Comparison of ENCODE assay signal across 8 cellular contexts in genomic region chr7:2760098-2760889, GRCh38.
DNase-seq lines count a peak whose midpoint lies in the region; ATAC-seq, FAIRE-seq and TF ChIP-seq lines count a peak whose summit lies in the region.

No MANE protein-coding gene starts in this region.

- no peak overlapping the region for H3K4me3 ChIP-seq in CD8-positive, alpha-beta T cell (ENCODE audit: low read depth, low read length)
- H3K4me3 ChIP-seq in Panc1 (ENCODE audit: low read depth in 2 of 2, low read length in 2 of 2) (peak overlapping the region in 1 of 2 experiments; percentile 28; a peak in 2 of 4 replicates), H1 (ENCODE audit: extremely low read depth in 1 of 4, insufficient read depth in 2 of 4, low read depth in 3 of 4, low read length in 4 of 4) (no peak overlapping the region), aorta (ENCODE audit: low read length in 2 of 2) (no peak overlapping the region)

- H3K14ac ChIP-seq in H1 (ENCODE audit: insufficient read length): no peak overlapping the region

- H2BK120ac ChIP-seq in H1 (replicated peaks; ENCODE audit: low read depth, low read length): no peak overlapping the region

- H3K23me2 ChIP-seq in H1 (ENCODE audit: low read depth, low read length): no peaks in the 10 kb centered on the region

- H3K4me1 ChIP-seq in CD8-positive, alpha-beta T cell (ENCODE audit: insufficient read depth, low read length): peaks cover 6% of the 10 kb centered on the region
- H3K4me1 ChIP-seq in Panc1 (ENCODE audit: control insufficient read depth, insufficient read depth, low read length) (peaks cover 76% of the 10 kb centered on the region), H1 (replicated peaks in 1 of 4; ENCODE audit: control insufficient read depth in 3 of 4, insufficient read depth in 4 of 4, low read length in 3 of 4) (peaks cover 0 to 11% (median 4%) of the 10 kb centered on the region in 4 experiments; a peak in 5 of 7 replicates), aorta (ENCODE audit: control insufficient read depth in 1 of 2, insufficient read depth in 2 of 2, low read length in 2 of 2) (no peaks in the 10 kb centered on the region)

- no peak overlapping the region for H3K27ac ChIP-seq in CD8-positive, alpha-beta T cell (ENCODE audit: low read depth, low read length)
- H3K27ac ChIP-seq in Panc1 (ENCODE audit: low read length): peak overlapping the region; percentile 98
- no peak overlapping the region for H3K27ac ChIP-seq in H1 (ENCODE audit: low read depth, low read length)
- peak overlapping the region in 1 of 2 donors; percentile 43 for H3K27ac ChIP-seq in aorta (ENCODE audit: low read depth in 1 of 2, low read length in 2 of 2)

- no peak for FAIRE-seq in H1 (lab: Jason Lieb, UNC)

- no peak overlapping the region for H4K5ac ChIP-seq in H1 (ENCODE audit: insufficient read length, low read depth, low read length)

- peak overlapping the region; percentile 72 for H2BK5ac ChIP-seq in H1 (ENCODE audit: low read depth, low read length)

- ATAC-seq in CD8-positive, alpha-beta T cell: peak; percentile 45
- ATAC-seq in Panc1 (peak; percentile 68), aorta (ENCODE audit: low FRiP score) (peak; percentile 66), HG02973 (IDR thresholded peaks at IDR 0.05; ENCODE audit: unreplicated experiment) (no peak), GM21447 (IDR thresholded peaks at IDR 0.05; ENCODE audit: unreplicated experiment) (no peak)

- H3K36me3 ChIP-seq in CD8-positive, alpha-beta T cell (ENCODE audit: insufficient read depth, low read length): no peaks in the 10 kb centered on the region
- no peaks in the 10 kb centered on the region for H3K36me3 ChIP-seq in Panc1 (ENCODE audit: control insufficient read depth, insufficient read depth, low read length)
- 0 out of 8 replicates have a peak, but pooled peaks cover 0 to 2% (median 0%) of the 10 kb centered on the region in 4 experiments for H3K36me3 ChIP-seq in H1 (ENCODE audit: control insufficient read depth in 2 of 4, insufficient read depth in 4 of 4, low read length in 3 of 4)
- H3K36me3 ChIP-seq in aorta (ENCODE audit: control insufficient read depth in 1 of 2, insufficient read depth in 2 of 2, low read length in 1 of 2): no peaks in the 10 kb centered on the region

- H3K27me3 ChIP-seq in CD8-positive, alpha-beta T cell (ENCODE audit: insufficient read depth, low read length): no peaks in the 10 kb centered on the region
- H3K27me3 ChIP-seq in Panc1 (ENCODE audit: control insufficient read depth, insufficient read depth, low read length) (no peaks in the 10 kb centered on the region), H1 (replicated peaks in 1 of 4; ENCODE audit: control insufficient read depth in 3 of 4, extremely low read depth in 1 of 4, insufficient read depth in 3 of 4, low read length in 3 of 4) (no peaks in the 10 kb centered on the region), aorta (ENCODE audit: control insufficient read depth in 1 of 2, insufficient read depth in 2 of 2, low read length in 1 of 2) (no peaks in the 10 kb centered on the region)

- CTCF ChIA-PET in CD8-positive, alpha-beta T cell (lab: Charles Lee): interaction anchor here (1.6 to 1.7 kb wide), 2 partner anchors 41 to 105 kb away, joined by 5 to 7 read pairs; no protein-coding TSS in a partner anchor
- CTCF ChIA-PET in Panc1 (lab: Charles Lee) (interaction anchor here (0.9 to 1.1 kb wide), 2 partner anchors 39 to 42 kb away, joined by 3 to 4 read pairs; no protein-coding TSS in a partner anchor), H1 (lab: Charles Lee; ENCODE audit: partially characterized antibody) (interaction anchor here (0.5 to 3.1 kb wide), 27 partner anchors 10 to 993 kb away, joined by 3 to 18 read pairs (median 4); no protein-coding TSS in a partner anchor)

- H3K9me3 Mint-ChIP-seq in CD8-positive, alpha-beta T cell: no peaks in the 10 kb centered on the region
- peaks cover 4% of the 10 kb centered on the region; the same call in 1 of the 2 replicates for H3K9me3 Mint-ChIP-seq in HFFc6

- H3K79me2 ChIP-seq in H1 (ENCODE audit: control insufficient read depth in 1 of 2, insufficient read depth in 2 of 2, low read length in 2 of 2): peaks cover 0 to 62% of the 10 kb centered on the region in 2 experiments; a peak in 2 of 4 replicates

- no peak overlapping the region for H2BK20ac ChIP-seq in H1 (ENCODE audit: low read length)

- no peak overlapping the region for H3K4me2 ChIP-seq in H1 (ENCODE audit: insufficient read depth in 1 of 2, low read depth in 2 of 2, low read length in 2 of 2)

- no peaks in the 10 kb centered on the region for H3K9me3 ChIP-seq in CD8-positive, alpha-beta T cell (ENCODE audit: low read length)
- H3K9me3 ChIP-seq in Panc1 (ENCODE audit: control insufficient read depth, insufficient read depth, low read depth, low read length) (no peaks in the 10 kb centered on the region), H1 (ENCODE audit: insufficient read depth in 2 of 2, low read depth in 1 of 2, low read length in 1 of 2) (no peaks in the 10 kb centered on the region), aorta (ENCODE audit: control insufficient read depth, low read length) (no peaks in the 10 kb centered on the region)

- TF ChIP-seq RAD21 in H1 (IDR thresholded peaks at IDR 0.05 in 1 of 2, conservative IDR thresholded peaks at IDR 0.05 in 1 of 2; ENCODE audit: low read depth in 2 of 2, low read length in 2 of 2): peak; percentile 63 to 68

- no peak for TF ChIP-seq CTCF in CD8-positive, alpha-beta T cell (IDR thresholded peaks at IDR 0.05)
- TF ChIP-seq CTCF in HFFc6 (IDR thresholded peaks at IDR 0.05) (peak; percentile 68), Panc1 (IDR thresholded peaks at IDR 0.05) (no peak), H1 (IDR thresholded peaks at IDR 0.05; ENCODE audit: control extremely low read depth in 1 of 3, insufficient read depth in 1 of 3, low read depth in 1 of 3, low read length in 3 of 3) (peak; percentile 62 to 91 (median 65))

- H4K20me1 ChIP-seq in H1 (replicated peaks in 1 of 2; ENCODE audit: control insufficient read depth in 1 of 2, insufficient read depth in 2 of 2, low read length in 2 of 2): peaks cover 0 to 6% of the 10 kb centered on the region in 2 experiments

- no peak overlapping the region for H3K4me3 Mint-ChIP-seq in CD8-positive, alpha-beta T cell
- H3K4me3 Mint-ChIP-seq in HFFc6: no peak overlapping the region

- H3K36me3 Mint-ChIP-seq in CD8-positive, alpha-beta T cell: peaks cover 36% of the 10 kb centered on the region
- H3K36me3 Mint-ChIP-seq in HFFc6 (ENCODE audit: low read depth): peaks cover 44% of the 10 kb centered on the region

- H2BK12ac ChIP-seq in H1 (ENCODE audit: low read depth, low read length): peak overlapping the region; percentile 55; the same call in 1 of the 2 replicates

- H2AK5ac ChIP-seq in H1 (ENCODE audit: low read depth, low read length): no peak overlapping the region; the same call in 1 of the 2 replicates

- 0 out of 2 replicates have a peak overlapping the region, but pooled peaks have one; percentile 11 for H3K18ac ChIP-seq in H1 (ENCODE audit: extremely low read depth, low read length)

- POLR2A ChIA-PET in CD8-positive, alpha-beta T cell (lab: Charles Lee): no interaction called here
- POLR2A ChIA-PET in Panc1 (lab: Charles Lee) (interaction anchor here (0.6 kb wide), 1 partner anchor 112 kb away, joined by 3 read pairs; no protein-coding TSS in a partner anchor), H1 (lab: Charles Lee; ENCODE audit: partially characterized antibody) (interaction anchor here (1.3 kb wide), 1 partner anchor 10 kb away, joined by 6 read pairs; no protein-coding TSS in a partner anchor)

- intact Hi-C loops in CD8-positive, alpha-beta T cell (cut with DNase I, micrococcal nuclease): no loop called here
- intact Hi-C loops in Panc1 (cut with micrococcal nuclease; ENCODE audit: unreplicated experiment): no loop called here
- intact Hi-C loops in aorta (cut with DNase I): loop anchor here (2.0 to 5.0 kb wide), 2 partner anchors 37 to 85 kb away; partner anchors contain the start of gene GNA12 (in 1 of the 2)

- no TSS peak for BruUV-seq in Panc1 (replicated peaks; lab: Mats Ljungman, UMichigan)

- H3K9ac ChIP-seq in H1 (replicated peaks in 1 of 4; ENCODE audit: extremely low read depth in 1 of 4, low read depth in 3 of 4, low read length in 3 of 4): no peak overlapping the region

- WGBS in H1 (ENCODE audit: extremely low coverage in 1 of 2, insufficient coverage in 1 of 2, insufficient read length in 1 of 2, insufficient replicate concordance in 2 of 2, low coverage in 1 of 2, low lambda C conversion rate in 2 of 2, missing lambda C conversion rate in 1 of 2), 2 experiments: 81% methylated on average over 22 of the region's 22 CpGs; no CpG with 5 or more reads in 1 of the 2 experiments
- 22 to 23% methylated on average over 22 of the region's 22 CpGs for WGBS in aorta, 2 donors

- H4K8ac ChIP-seq in H1 (ENCODE audit: extremely low read depth, insufficient read depth, low read length): no peak overlapping the region

- DNase-seq in CD8-positive, alpha-beta T cell: peak in 1 of 7 experiments; percentile 32
- DNase-seq in HFFc6 (no peak), Panc1 (ENCODE audit: low read depth, low spot score) (peak; percentile 39), H1 (ENCODE audit: low read depth in 1 of 2, low spot score in 2 of 2) (no peak), midbrain (lab: John Stamatoyannopoulos, UW) (peak; percentile 43), aorta (peak; percentile 74 to 77)

- no peak for TF ChIP-seq EP300 in H1 (IDR thresholded peaks at IDR 0.05; ENCODE audit: borderline replicate concordance in 1 of 2, low read depth in 2 of 2, low read length in 2 of 2)

- H4K91ac ChIP-seq in H1 (replicated peaks; ENCODE audit: insufficient read length, low read length): no peak overlapping the region

- H3K27me3 Mint-ChIP-seq in CD8-positive, alpha-beta T cell (ENCODE audit: low read depth): no peaks in the 10 kb centered on the region
- H3K27me3 Mint-ChIP-seq in HFFc6 (ENCODE audit: insufficient read depth): peaks cover 6% of the 10 kb centered on the region

- no peak for TF ChIP-seq POLR2A in H1 (IDR thresholded peaks at IDR 0.05; ENCODE audit: control extremely low read depth in 1 of 2, low read depth in 2 of 2, low read length in 2 of 2)

- in situ Hi-C loops in Panc1 (cut with HindIII; ENCODE audit: low pct_unique_long_range_greater_than_20kb, low sequenced_read_pairs): no loop called here

- H3K4me1 Mint-ChIP-seq in CD8-positive, alpha-beta T cell (ENCODE audit: low read depth): peaks cover 29% of the 10 kb centered on the region
- H3K4me1 Mint-ChIP-seq in HFFc6 (ENCODE audit: low read depth): peaks cover 75% of the 10 kb centered on the region

- no peak overlapping the region for H3K4ac ChIP-seq in H1 (replicated peaks; ENCODE audit: insufficient read length, low read depth, low read length)

- no peak overlapping the region for H3K27ac Mint-ChIP-seq in CD8-positive, alpha-beta T cell
- H3K27ac Mint-ChIP-seq in HFFc6: peak overlapping the region; percentile 57

- H3K23ac ChIP-seq in H1 (ENCODE audit: insufficient read length): no peak overlapping the region

- peaks cover 7% of the 10 kb centered on the region; the same call in 1 of the 2 replicates for H3K79me1 ChIP-seq in H1 (ENCODE audit: low read depth, low read length)

- no peak overlapping the region for H2BK15ac ChIP-seq in H1 (ENCODE audit: low read length)

- H2AFZ ChIP-seq in H1 (ENCODE audit: low read length): no peak overlapping the region

- no peak overlapping the region for H3K56ac ChIP-seq in H1 (replicated peaks; ENCODE audit: insufficient read length, low read depth, low read length)

TF ChIP-seq in H1, 55 proteins besides CTCF, POLR2A, EP300 and RAD21 (continues in another document):
- no peak for TF ChIP-seq TAF1 (IDR thresholded peaks at IDR 0.05; ENCODE audit: low read depth, low read length)

Comparison
In these comparisons a context has a peak if more than half of its experiments do, and no peak if none do; other contexts are left out.
1. ATAC-seq: peak in CD8-positive, alpha-beta T cell (single experiment), Panc1 (single experiment) and aorta (single experiment); none in HG02973 (single experiment) and GM21447 (single experiment).
2. DNase-seq: peak in Panc1 (single experiment), midbrain (single experiment) and aorta (2 of 2); none in HFFc6 (single experiment) and H1 (0 of 2).
3. CTCF ChIP-seq: peak in HFFc6 (single experiment) and H1 (3 of 3); none in CD8-positive, alpha-beta T cell (single experiment) and Panc1 (single experiment).
4. intact Hi-C loops: an anchor here in aorta (2.0 to 5.0 kb wide); none called in CD8-positive, alpha-beta T cell and Panc1.